8 cellular contexts compared by ENCODE assay signal in the genomic region with DNA sequence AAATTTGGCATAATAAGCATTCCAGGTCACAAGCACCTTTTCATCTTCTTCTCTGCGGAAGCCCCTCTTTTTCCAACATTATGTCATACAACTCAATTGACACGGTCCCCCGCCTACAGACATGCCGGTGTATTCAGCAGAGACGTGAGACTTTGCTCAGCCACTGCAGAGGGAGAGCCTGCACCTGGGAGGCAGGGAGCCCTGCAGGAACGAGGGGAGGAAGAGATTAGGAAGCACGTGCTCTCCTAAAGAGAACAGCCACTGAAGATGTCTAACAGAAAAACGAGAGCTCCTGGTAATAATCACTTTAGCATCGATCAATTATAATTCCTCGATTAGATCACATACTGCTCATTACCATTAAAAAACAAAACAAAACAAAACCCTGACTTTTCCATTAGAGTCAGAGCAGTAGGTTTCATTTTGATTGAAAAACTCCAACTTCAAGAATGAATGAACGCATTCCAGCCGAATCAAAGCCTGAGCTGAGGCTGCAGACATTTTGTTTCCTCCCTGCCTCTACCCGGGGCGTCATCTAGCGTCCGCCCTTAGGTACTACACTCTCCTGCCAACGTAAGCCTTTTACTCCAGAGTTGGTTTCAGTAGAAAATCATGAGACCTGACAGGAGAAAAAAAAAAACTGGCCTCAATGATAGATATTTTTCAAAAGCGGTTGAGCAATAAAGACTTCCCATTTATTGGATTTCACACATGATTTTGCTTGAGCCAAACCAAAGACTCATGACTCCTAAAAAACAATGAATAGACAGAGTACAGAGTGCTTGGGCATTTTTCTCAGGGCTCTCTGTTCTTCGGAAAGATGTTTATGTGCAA.
DNase-seq lines count a peak whose midpoint lies in the region; ATAC-seq and TF ChIP-seq lines count a peak whose summit lies in the region.

No MANE protein-coding gene starts in this region.

- DNase-seq in DND-41 (peak; percentile 86), NCI-H2171 (lab: John Stamatoyannopoulos, UW) (peak; percentile 25), breast epithelium (ENCODE audit: low spot score in 2 of 2) (peak; percentile 82 to 84), iris pigment epithelial cell (ENCODE audit: low read depth) (peak; percentile 89), mesenteric fat pad (ENCODE audit: low spot score) (no peak)
- DNase-seq in stimulated activated CD4-positive, alpha-beta T cell treated with anti-CD3 and anti-CD28 coated beads, Interleukin-12 subunit alpha, Interleukin-12 subunit beta, amount 100 ng/mL, for 4 hours, result peak; percentile 79

- no peaks in the 10 kb centered on the region for H3K9me3 ChIP-seq in DND-41 (ENCODE audit: insufficient read depth, low read length, severe bottlenecking)
- H3K9me3 ChIP-seq in breast epithelium, result no peaks in the 10 kb centered on the region

- intact Hi-C loops in breast epithelium (cut with DNase I; ENCODE audit: low total_unique reads), result loop anchor here (5.0 to 10.0 kb wide), 3 partner anchors 168 to 341 kb away; no protein-coding TSS in a partner anchor

- H3K9ac ChIP-seq in DND-41 (ENCODE audit: low read depth, low read length), result no peak overlapping the region

- 0 out of 2 replicates have a peak overlapping the region, but pooled peaks have one; percentile 39 for H3K27ac ChIP-seq in DND-41 (ENCODE audit: low read length)
- H3K27ac ChIP-seq in VCaP, result peak overlapping the region; percentile 41; the same call in 1 of the 2 replicates
- peak overlapping the region; percentile 88 to 89 for H3K27ac ChIP-seq in breast epithelium

- peak overlapping the region; percentile 86 for H2AFZ ChIP-seq in DND-41 (ENCODE audit: low read depth, low read length)

- TF ChIP-seq POLR2A in breast epithelium (IDR thresholded peaks at IDR 0.05), result no peak

- H3K4me2 ChIP-seq in DND-41 (ENCODE audit: insufficient read depth, low read length), result peak overlapping the region; percentile 60

- H3K27me3 ChIP-seq in DND-41 (ENCODE audit: insufficient read depth, low read length, poor library complexity) (no peaks in the 10 kb centered on the region), breast epithelium (no peaks in the 10 kb centered on the region)

- H3K36me3 ChIP-seq in DND-41 (ENCODE audit: insufficient read depth, low read length) (no peaks in the 10 kb centered on the region), breast epithelium (no peaks in the 10 kb centered on the region)

- ATAC-seq in DND-41 (ENCODE audit: insufficient read depth, low read depth) (peak; percentile 66), HG02763 (IDR thresholded peaks at IDR 0.05; ENCODE audit: unreplicated experiment) (peak; percentile 44)

- H3K4me3 ChIP-seq in DND-41 (ENCODE audit: low read depth in 1 of 2, low read length in 2 of 2), result peak overlapping the region in 1 of 2 experiments; percentile 33; a peak in 1 of 4 replicates
- peak overlapping the region in 1 of 3 donors; percentile 37 for H3K4me3 ChIP-seq in breast epithelium

- no peaks in the 10 kb centered on the region for H3K79me2 ChIP-seq in DND-41 (ENCODE audit: insufficient read depth, low read length)

- no peaks in the 10 kb centered on the region for H4K20me1 ChIP-seq in DND-41 (ENCODE audit: insufficient read depth, low read length)

- peak; percentile 99 for TF ChIP-seq CTCF in DND-41 (IDR thresholded peaks at IDR 0.05; ENCODE audit: borderline replicate concordance, extremely low read depth, low read length, poor library complexity, severe bottlenecking)
- peak; percentile 98 for TF ChIP-seq CTCF in VCaP (conservative IDR thresholded peaks at IDR 0.05)
- peak; percentile 98 to 99 (median 99) for TF ChIP-seq CTCF in breast epithelium (IDR thresholded peaks at IDR 0.05)

- peaks cover 30% of the 10 kb centered on the region for H3K4me1 ChIP-seq in DND-41 (ENCODE audit: insufficient read depth, low read length)
- H3K4me1 ChIP-seq in breast epithelium, result peaks cover 6 to 22% of the 10 kb centered on the region in 2 donors
